1 cellular context compared by ENCODE assay signal in the genomic region with DNA sequence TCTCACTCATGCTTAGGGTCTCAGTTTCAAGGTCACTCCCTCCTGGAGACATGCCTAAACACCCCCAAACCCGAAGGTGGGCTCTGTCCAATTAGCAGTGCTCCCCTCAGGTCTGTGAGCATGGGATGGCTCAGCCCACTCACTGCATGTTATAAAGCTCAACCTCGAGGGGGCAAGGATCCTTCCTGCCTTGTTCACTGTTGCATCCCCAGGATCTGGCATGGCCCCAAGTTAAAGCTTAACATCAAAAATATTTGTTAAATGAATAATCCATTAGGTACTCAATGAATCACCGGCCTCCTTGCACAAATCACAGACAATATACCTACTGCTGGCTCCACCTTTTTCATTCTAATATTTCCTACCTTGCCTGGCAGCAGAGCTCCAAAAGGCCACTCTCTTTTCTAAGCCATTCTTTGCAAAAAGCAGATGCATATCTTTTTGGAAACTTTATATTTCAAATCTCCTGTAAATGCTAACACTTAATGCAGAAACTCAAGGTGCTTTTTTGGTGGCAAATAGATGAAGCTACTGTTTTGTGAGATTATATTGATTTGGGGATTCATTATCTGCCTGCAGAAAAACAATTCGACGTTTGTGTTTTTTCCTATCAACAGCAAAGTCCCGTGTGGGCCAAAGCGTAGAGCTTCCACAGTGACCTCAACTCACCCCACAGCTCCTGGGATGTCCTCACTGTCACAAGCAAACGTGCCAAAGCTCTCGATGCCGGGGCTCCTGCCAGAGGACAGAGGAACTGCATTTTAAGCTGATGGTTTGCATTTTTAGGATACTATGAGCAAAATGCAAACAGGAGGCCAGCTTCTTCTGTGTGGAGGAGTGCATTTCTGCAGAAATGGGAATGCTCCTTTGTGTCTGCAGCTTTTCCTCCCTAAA.
TF ChIP-seq lines count a peak whose summit lies in the region.

No MANE protein-coding gene starts in this region.

TF ChIP-seq in HepG2, 621 proteins besides CTCF, POLR2A, EP300 and RAD21 (continued from another document and continues in another):
- TF ChIP-seq PREB (CRISPR knock-in tag; IDR thresholded peaks at IDR 0.05) (no peak), HOXA3 (CRISPR knock-in tag; IDR thresholded peaks at IDR 0.05) (peak; percentile 47; the same call in 1 of the 2 replicates), ZNF264 (CRISPR knock-in tag; IDR thresholded peaks at IDR 0.05) (no peak), ARID2 (CRISPR knock-in tag; IDR thresholded peaks at IDR 0.05; ENCODE audit: borderline replicate concordance) (no peak), IRX3 (CRISPR knock-in tag; IDR thresholded peaks at IDR 0.05; ENCODE audit: borderline replicate concordance, low read depth) (no peak), ZNF282 (IDR thresholded peaks at IDR 0.05; ENCODE audit: partially characterized antibody) (no peak), ZNF891 (CRISPR knock-in tag; IDR thresholded peaks at IDR 0.05) (no peak), ARID5B (CRISPR knock-in tag; IDR thresholded peaks at IDR 0.05) (peak; percentile 50), YEATS4 (CRISPR knock-in tag; IDR thresholded peaks at IDR 0.05; ENCODE audit: borderline replicate concordance) (0 out of 2 replicates have a peak, but pooled peaks have one; percentile 35), ELF1 (CRISPR knock-in tag; IDR thresholded peaks at IDR 0.05) (no peak), CHD2 (IDR thresholded peaks at IDR 0.05; ENCODE audit: low read depth, low read length) (no peak), ZNF644 (CRISPR knock-in tag; IDR thresholded peaks at IDR 0.05; ENCODE audit: low read depth) (no peak), ZBTB7A (CRISPR knock-in tag; IDR thresholded peaks at IDR 0.05) (0 out of 2 replicates have a peak, but pooled peaks have one; percentile 28), CBX5 (CRISPR knock-in tag; IDR thresholded peaks at IDR 0.05; ENCODE audit: borderline replicate concordance) (no peak), ZNF790 (CRISPR knock-in tag; IDR thresholded peaks at IDR 0.05; ENCODE audit: borderline replicate concordance) (no peak), RELA (CRISPR knock-in tag; IDR thresholded peaks at IDR 0.05) (no peak), RBAK (CRISPR knock-in tag; IDR thresholded peaks at IDR 0.05) (no peak), KLF13 (CRISPR knock-in tag; IDR thresholded peaks at IDR 0.05) (no peak), HMG20A (CRISPR knock-in tag; IDR thresholded peaks at IDR 0.05; ENCODE audit: borderline replicate concordance) (peak; percentile 18; the same call in 1 of the 2 replicates), ZNF577 (CRISPR knock-in tag; IDR thresholded peaks at IDR 0.05; ENCODE audit: borderline replicate concordance, low read depth) (no peak), BHLHE40 (IDR thresholded peaks at IDR 0.05; ENCODE audit: low read length) (0 out of 2 replicates have a peak, but pooled peaks have one; percentile 34), JUND (CRISPR knock-in tag; IDR thresholded peaks at IDR 0.05) (no peak), RARG (CRISPR knock-in tag; IDR thresholded peaks at IDR 0.05; ENCODE audit: low read depth) (no peak), SP4 (CRISPR knock-in tag; IDR thresholded peaks at IDR 0.05) (no peak), PLRG1 (conservative IDR thresholded peaks at IDR 0.05) (no peak), ZNF652 (CRISPR knock-in tag; IDR thresholded peaks at IDR 0.05; ENCODE audit: borderline replicate concordance, low read depth) (no peak), SIX1 (CRISPR knock-in tag; IDR thresholded peaks at IDR 0.05; ENCODE audit: borderline replicate concordance) (no peak), MTA1 (CRISPR knock-in tag; IDR thresholded peaks at IDR 0.05; ENCODE audit: borderline replicate concordance) (no peak), ZNF687 (CRISPR knock-in tag; IDR thresholded peaks at IDR 0.05) (peak; percentile 34; the same call in 1 of the 2 replicates), SOX6 (IDR thresholded peaks at IDR 0.05) (no peak), SOX6 (CRISPR knock-in tag; IDR thresholded peaks at IDR 0.05) (no peak), HNRNPH1 (optimal IDR thresholded peaks at IDR 0.05; ENCODE audit: low read depth, low read length) (no peak), ZNF263 (CRISPR knock-in tag; IDR thresholded peaks at IDR 0.05) (peak; percentile 82), SKIL (CRISPR knock-in tag; IDR thresholded peaks at IDR 0.05; ENCODE audit: borderline replicate concordance) (no peak), REPIN1 (CRISPR knock-in tag; IDR thresholded peaks at IDR 0.05; ENCODE audit: borderline replicate concordance, low read depth) (0 out of 2 replicates have a peak, but pooled peaks have one; percentile 45), ZZZ3 (CRISPR knock-in tag; IDR thresholded peaks at IDR 0.05; ENCODE audit: borderline replicate concordance) (0 out of 2 replicates have a peak, but pooled peaks have one; percentile 32), ZNF788 (CRISPR knock-in tag; IDR thresholded peaks at IDR 0.05; ENCODE audit: borderline replicate concordance) (no peak), ERF (CRISPR knock-in tag; IDR thresholded peaks at IDR 0.05) (no peak), ZNF543 (CRISPR knock-in tag; IDR thresholded peaks at IDR 0.05) (no peak), ZNF44 (CRISPR knock-in tag; IDR thresholded peaks at IDR 0.05) (no peak), KDM3A (CRISPR knock-in tag; IDR thresholded peaks at IDR 0.05; ENCODE audit: low read depth) (no peak), ZEB1 (IDR thresholded peaks at IDR 0.05; ENCODE audit: insufficient replicate concordance, low read depth) (peak; percentile 40), PPARG (CRISPR knock-in tag; conservative IDR thresholded peaks at IDR 0.05) (no peak), ZNF619 (CRISPR knock-in tag; IDR thresholded peaks at IDR 0.05) (no peak)
- TF ChIP-seq, protein P1, sequence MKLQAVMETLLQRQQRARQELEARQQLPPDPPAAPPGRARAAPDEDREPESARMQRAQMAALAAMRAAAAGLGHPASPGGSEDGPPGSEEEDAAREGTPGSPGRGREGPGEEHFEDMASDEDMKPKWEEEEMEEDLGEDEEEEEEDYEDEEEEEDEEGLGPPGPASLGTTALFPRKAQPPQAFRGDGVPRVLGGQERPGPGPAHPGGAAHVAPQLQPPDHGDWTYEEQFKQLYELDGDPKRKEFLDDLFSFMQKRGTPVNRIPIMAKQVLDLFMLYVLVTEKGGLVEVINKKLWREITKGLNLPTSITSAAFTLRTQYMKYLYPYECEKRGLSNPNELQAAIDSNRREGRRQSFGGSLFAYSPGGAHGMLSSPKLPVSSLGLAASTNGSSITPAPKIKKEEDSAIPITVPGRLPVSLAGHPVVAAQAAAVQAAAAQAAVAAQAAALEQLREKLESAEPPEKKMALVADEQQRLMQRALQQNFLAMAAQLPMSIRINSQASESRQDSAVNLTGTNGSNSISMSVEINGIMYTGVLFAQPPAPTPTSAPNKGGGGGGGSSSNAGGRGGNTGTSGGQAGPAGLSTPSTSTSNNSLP (IDR thresholded peaks at IDR 0.05; ENCODE audit: low read depth, low read length) = peak; percentile 78
- TF ChIP-seq, protein P2, sequence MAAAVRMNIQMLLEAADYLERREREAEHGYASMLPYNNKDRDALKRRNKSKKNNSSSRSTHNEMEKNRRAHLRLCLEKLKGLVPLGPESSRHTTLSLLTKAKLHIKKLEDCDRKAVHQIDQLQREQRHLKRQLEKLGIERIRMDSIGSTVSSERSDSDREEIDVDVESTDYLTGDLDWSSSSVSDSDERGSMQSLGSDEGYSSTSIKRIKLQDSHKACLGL (CRISPR knock-in tag; IDR thresholded peaks at IDR 0.05) = no peak
- TF ChIP-seq, protein P3, sequence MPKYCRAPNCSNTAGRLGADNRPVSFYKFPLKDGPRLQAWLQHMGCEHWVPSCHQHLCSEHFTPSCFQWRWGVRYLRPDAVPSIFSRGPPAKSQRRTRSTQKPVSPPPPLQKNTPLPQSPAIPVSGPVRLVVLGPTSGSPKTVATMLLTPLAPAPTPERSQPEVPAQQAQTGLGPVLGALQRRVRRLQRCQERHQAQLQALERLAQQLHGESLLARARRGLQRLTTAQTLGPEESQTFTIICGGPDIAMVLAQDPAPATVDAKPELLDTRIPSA (CRISPR knock-in tag; IDR thresholded peaks at IDR 0.05; ENCODE audit: borderline replicate concordance) = 0 out of 2 replicates have a peak, but pooled peaks have one; percentile 40
- TF ChIP-seq, protein P4, sequence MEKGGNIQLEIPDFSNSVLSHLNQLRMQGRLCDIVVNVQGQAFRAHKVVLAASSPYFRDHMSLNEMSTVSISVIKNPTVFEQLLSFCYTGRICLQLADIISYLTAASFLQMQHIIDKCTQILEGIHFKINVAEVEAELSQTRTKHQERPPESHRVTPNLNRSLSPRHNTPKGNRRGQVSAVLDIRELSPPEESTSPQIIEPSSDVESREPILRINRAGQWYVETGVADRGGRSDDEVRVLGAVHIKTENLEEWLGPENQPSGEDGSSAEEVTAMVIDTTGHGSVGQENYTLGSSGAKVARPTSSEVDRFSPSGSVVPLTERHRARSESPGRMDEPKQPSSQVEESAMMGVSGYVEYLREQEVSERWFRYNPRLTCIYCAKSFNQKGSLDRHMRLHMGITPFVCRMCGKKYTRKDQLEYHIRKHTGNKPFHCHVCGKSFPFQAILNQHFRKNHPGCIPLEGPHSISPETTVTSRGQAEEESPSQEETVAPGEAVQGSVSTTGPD (CRISPR knock-in tag; IDR thresholded peaks at IDR 0.05) = no peak
